9 cellular contexts compared by ENCODE assay signal in the genomic region with DNA sequence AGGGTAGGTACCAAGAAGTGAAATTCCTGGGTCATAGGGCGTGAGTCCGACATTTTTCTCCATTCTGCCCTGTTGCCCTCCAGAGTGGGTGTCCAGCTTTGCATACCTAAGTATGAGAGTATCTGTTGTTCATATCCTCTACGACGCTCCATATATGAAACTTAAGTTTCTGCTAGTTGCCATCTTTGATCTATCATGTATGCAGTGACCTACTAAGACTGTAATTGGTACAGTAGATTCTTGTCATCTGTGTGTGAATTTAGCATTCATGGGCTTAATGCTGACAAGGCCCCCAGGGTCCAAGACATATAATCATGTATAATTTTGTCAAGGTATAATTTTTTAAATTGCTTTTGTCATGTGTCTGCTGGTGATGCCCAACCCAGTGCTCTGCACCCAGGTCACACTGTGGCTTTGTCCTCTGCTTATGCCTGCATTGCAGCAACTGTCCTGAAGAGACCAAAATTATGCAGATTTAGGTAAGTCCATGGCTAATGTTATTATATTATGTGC. TPM values are rescaled to one million over a fixed set of nuclear protein-coding genes. Genes with fewer than 3 reads are reported as not detected.
DNase-seq lines count a peak whose midpoint lies in the region; ATAC-seq and TF ChIP-seq lines count a peak whose summit lies in the region.
"Had no signal": no experiment of that assay in that cellular context is flagged by ENCODE, and none has a peak within 500 bp of the region (broad histone marks: within the 10 kb centered on the region; RNA-seq: fewer than 3 reads in every experiment).

No MANE protein-coding gene starts in this region.

- no peaks in the 10 kb centered on the region for H3K27me3 Mint-ChIP-seq in T-helper 1 cell treated with Interleukin-12 subunit alpha and Interleukin-12 subunit beta and Interleukin-4 antibody, amounts not matched to agents 30 μg/mL and 1 μg/mL, for 36 hours (ENCODE audit: low read depth)
- no peaks in the 10 kb centered on the region for H3K27me3 Mint-ChIP-seq in activated CD8-positive, alpha-beta T cell treated with anti-CD3 and anti-CD28 coated beads for 36 hours
- no peaks in the 10 kb centered on the region for H3K27me3 Mint-ChIP-seq in stimulated activated memory B cell treated with anti-CD40 and anti-IgM and Interleukin-4, amounts not matched to agents 10 μg/mL and 1 μg/mL and 100 μg/mL, for 72 hours

- H3K4me3 ChIP-seq in fibroblast of the aortic adventitia (ENCODE audit: low read depth, low read length) = peak overlapping the region; percentile 57

- ATAC-seq in activated CD8-positive, alpha-beta T cell treated with anti-CD3 and anti-CD28 coated beads for 36 hours = no peak
- no peak for ATAC-seq in stimulated activated memory B cell treated with anti-CD40 and anti-IgM and Interleukin-4, amounts not matched to agents 10 μg/mL and 1 μg/mL and 100 μg/mL, for 72 hours
- ATAC-seq in GM19035 (IDR thresholded peaks at IDR 0.05; ENCODE audit: unreplicated experiment) = no peak

- H3K36me3 Mint-ChIP-seq in T-helper 1 cell treated with Interleukin-12 subunit alpha and Interleukin-12 subunit beta and Interleukin-4 antibody, amounts not matched to agents 30 μg/mL and 1 μg/mL, for 36 hours (ENCODE audit: low read depth) = peaks cover 68% of the 10 kb centered on the region
- peaks cover 73% of the 10 kb centered on the region for H3K36me3 Mint-ChIP-seq in activated CD8-positive, alpha-beta T cell treated with anti-CD3 and anti-CD28 coated beads for 36 hours (ENCODE audit: low read depth)
- peaks cover 47% of the 10 kb centered on the region for H3K36me3 Mint-ChIP-seq in stimulated activated memory B cell treated with anti-CD40 and anti-IgM and Interleukin-4, amounts not matched to agents 10 μg/mL and 1 μg/mL and 100 μg/mL, for 72 hours

- TF ChIP-seq CTCF in activated CD8-positive, alpha-beta T cell treated with anti-CD3 and anti-CD28 coated beads for 36 hours (IDR thresholded peaks at IDR 0.05) = no peak
- no peak for TF ChIP-seq CTCF in fibroblast of the aortic adventitia (IDR thresholded peaks at IDR 0.05; ENCODE audit: insufficient read depth, low read length)

- no peaks in the 10 kb centered on the region for H3K9me3 Mint-ChIP-seq in T-helper 1 cell treated with Interleukin-12 subunit alpha and Interleukin-12 subunit beta and Interleukin-4 antibody, amounts not matched to agents 30 μg/mL and 1 μg/mL, for 36 hours
- no peaks in the 10 kb centered on the region for H3K9me3 Mint-ChIP-seq in activated CD8-positive, alpha-beta T cell treated with anti-CD3 and anti-CD28 coated beads for 36 hours
- H3K9me3 Mint-ChIP-seq in stimulated activated memory B cell treated with anti-CD40 and anti-IgM and Interleukin-4, amounts not matched to agents 10 μg/mL and 1 μg/mL and 100 μg/mL, for 72 hours = no peaks in the 10 kb centered on the region

- intact Hi-C loops in activated CD8-positive, alpha-beta T cell treated with anti-CD3 and anti-CD28 coated beads for 36 hours (cut with micrococcal nuclease) = no loop called here

- DNase-seq in T-helper 1 cell = no peak
- DNase-seq in activated CD8-positive, alpha-beta T cell treated with anti-CD3 and anti-CD28 coated beads for 36 hours = no peak
- DNase-seq in fibroblast of the aortic adventitia (ENCODE audit: low read depth) = peak; percentile 57
- DNase-seq in GM03348 (ENCODE audit: low spot score) = no peak
- DNase-seq in T-helper 9 cell = no peak
- DNase-seq: NCI-H1105 had no signal

- H3K4me1 Mint-ChIP-seq in T-helper 1 cell treated with Interleukin-12 subunit alpha and Interleukin-12 subunit beta and Interleukin-4 antibody, amounts not matched to agents 30 μg/mL and 1 μg/mL, for 36 hours (ENCODE audit: low read depth) = peaks cover 79% of the 10 kb centered on the region
- H3K4me1 Mint-ChIP-seq in activated CD8-positive, alpha-beta T cell treated with anti-CD3 and anti-CD28 coated beads for 36 hours (ENCODE audit: low read depth) = peaks cover 87% of the 10 kb centered on the region
- H3K4me1 Mint-ChIP-seq in stimulated activated memory B cell treated with anti-CD40 and anti-IgM and Interleukin-4, amounts not matched to agents 10 μg/mL and 1 μg/mL and 100 μg/mL, for 72 hours = peaks cover 79% of the 10 kb centered on the region

- POLR2A ChIA-PET in activated CD8-positive, alpha-beta T cell treated with anti-CD3 and anti-CD28 coated beads for 36 hours (lab: Charles Lee) = interaction anchor here (1.2 to 3.4 kb wide), 4 partner anchors 10 to 63 kb away, joined by 4 to 41 read pairs (median 22); partner anchors contain the start of genes MALAT1 and NEAT1

- peak overlapping the region; percentile 20 for H3K27ac Mint-ChIP-seq in T-helper 1 cell treated with Interleukin-12 subunit alpha and Interleukin-12 subunit beta and Interleukin-4 antibody, amounts not matched to agents 30 μg/mL and 1 μg/mL, for 36 hours
- H3K27ac Mint-ChIP-seq in activated CD8-positive, alpha-beta T cell treated with anti-CD3 and anti-CD28 coated beads for 36 hours = peak overlapping the region; percentile 63
- H3K27ac Mint-ChIP-seq in stimulated activated memory B cell treated with anti-CD40 and anti-IgM and Interleukin-4, amounts not matched to agents 10 μg/mL and 1 μg/mL and 100 μg/mL, for 72 hours = peak overlapping the region; percentile 42

- CTCF ChIA-PET in activated CD8-positive, alpha-beta T cell treated with anti-CD3 and anti-CD28 coated beads for 36 hours (lab: Charles Lee) = interaction anchor here (1.3 kb wide), 1 partner anchor 20 kb away, joined by 3 read pairs; no protein-coding TSS in a partner anchor

- H3K4me3 Mint-ChIP-seq in T-helper 1 cell treated with Interleukin-12 subunit alpha and Interleukin-12 subunit beta and Interleukin-4 antibody, amounts not matched to agents 30 μg/mL and 1 μg/mL, for 36 hours = peak overlapping the region; percentile 17
- H3K4me3 Mint-ChIP-seq in activated CD8-positive, alpha-beta T cell treated with anti-CD3 and anti-CD28 coated beads for 36 hours = no peak overlapping the region
- no peak overlapping the region for H3K4me3 Mint-ChIP-seq in stimulated activated memory B cell treated with anti-CD40 and anti-IgM and Interleukin-4, amounts not matched to agents 10 μg/mL and 1 μg/mL and 100 μg/mL, for 72 hours

RNA-seq across cellular contexts. Expression of gene NEAT1, which starts 12.1 kb away (rescaled TPM):
- 100 to 1,000 TPM; 313 to 358 TPM for total RNA-seq in activated CD8-positive, alpha-beta T cell treated with anti-CD3 and anti-CD28 coated beads for 36 hours
- 527 and 883 TPM in 2 replicates for total RNA-seq in fibroblast of the aortic adventitia (ENCODE audit: low replicate concordance)

RNA-seq across cellular contexts. Expression of gene FRMD8, which starts 48.3 kb away (rescaled TPM):
- total RNA-seq in activated CD8-positive, alpha-beta T cell treated with anti-CD3 and anti-CD28 coated beads for 36 hours = 10 to 100 TPM; 26.8 to 33.3 TPM
- 42.7 and 172 TPM in 2 replicates for total RNA-seq in fibroblast of the aortic adventitia (ENCODE audit: low replicate concordance)

RNA-seq across cellular contexts. Expression of gene SLC25A45, which starts 52.3 kb away (rescaled TPM):
- 10 to 100 TPM; 12.8 to 14.4 TPM for total RNA-seq in activated CD8-positive, alpha-beta T cell treated with anti-CD3 and anti-CD28 coated beads for 36 hours
- total RNA-seq in fibroblast of the aortic adventitia (ENCODE audit: low replicate concordance) = 0.41 and 5.8 TPM in 2 replicates
